In the genomic region with DNA sequence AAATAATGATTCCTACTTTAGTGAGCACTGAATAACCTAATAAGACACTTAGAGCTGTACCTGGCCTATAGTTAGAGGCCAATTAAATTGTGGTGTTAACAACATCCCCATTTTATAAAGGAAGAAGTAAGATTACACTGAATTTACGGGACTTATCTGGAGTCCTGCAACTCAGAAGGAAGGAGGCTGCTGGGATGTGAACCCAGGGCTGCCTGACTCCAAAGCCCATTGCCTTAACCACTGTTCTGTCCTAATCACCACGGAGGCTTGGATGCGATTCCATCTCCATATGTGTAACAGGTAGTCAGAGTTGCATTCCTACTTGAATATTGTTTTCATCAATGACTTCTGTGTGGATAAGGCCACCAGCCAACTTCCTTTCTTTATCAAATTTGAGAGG, we compare ENCODE assay signal across 7 cellular contexts.
"Had no signal": no experiment of that assay in that cellular context is flagged by ENCODE, and none has a peak within 500 bp of the region (broad histone marks: within the 10 kb centered on the region; RNA-seq: fewer than 3 reads in every experiment).

No MANE protein-coding gene starts in this region.

- H3K27ac ChIP-seq: HL-60, KMS-11 had no signal

- H3K4me3 ChIP-seq: GM23338 had no signal

- DNase-seq: H9, HCEC 1CT, KBM-7 had no signal

- ATAC-seq: GM23338, HepG2 had no signal
